ENCODE assay signal across 19 cellular contexts in genomic region chr6:113616875-113617274, GRCh38.
"Had no signal": no experiment of that assay in that cellular context is flagged by ENCODE, and none has a peak within 500 bp of the region (broad histone marks: within the 10 kb centered on the region; RNA-seq: fewer than 3 reads in every experiment).

No MANE protein-coding gene starts in this region.

- H3K36me3 ChIP-seq: SJCRH30 had no signal

- DNase-seq: KBM-7, MV-4-11, NCI-H1048, NCI-H1105, NCI-H1417, NCI-H1436 treated with DMSO at 0.1 percent for 48 hours, NCI-H1694, NCI-H187 treated with DMSO at 0.1 percent for 48 hours, NCI-H2029 treated with DMSO at 0.1 percent for 48 hours, NCI-H2171 treated with DMSO at 0.1 percent for 48 hours, NCI-H345, NCI-H446 treated with DMSO at 0.1 percent for 48 hours, NCI-H510A treated with DMSO at 0.1 percent for 48 hours, NCI-H748 treated with DMSO at 0.1 percent for 48 hours, SHP77 treated with DMSO at 0.1 percent for 48 hours, SJCRH30, T-helper 1 cell had no signal

- H3K27me3 ChIP-seq: SJCRH30 had no signal

- H3K27ac ChIP-seq: RWPE1, SJCRH30 had no signal

- ATAC-seq: Panc1 had no signal

- H3K4me3 ChIP-seq: SJCRH30 had no signal
